8 cellular contexts compared by ENCODE assay signal in the genomic region with DNA sequence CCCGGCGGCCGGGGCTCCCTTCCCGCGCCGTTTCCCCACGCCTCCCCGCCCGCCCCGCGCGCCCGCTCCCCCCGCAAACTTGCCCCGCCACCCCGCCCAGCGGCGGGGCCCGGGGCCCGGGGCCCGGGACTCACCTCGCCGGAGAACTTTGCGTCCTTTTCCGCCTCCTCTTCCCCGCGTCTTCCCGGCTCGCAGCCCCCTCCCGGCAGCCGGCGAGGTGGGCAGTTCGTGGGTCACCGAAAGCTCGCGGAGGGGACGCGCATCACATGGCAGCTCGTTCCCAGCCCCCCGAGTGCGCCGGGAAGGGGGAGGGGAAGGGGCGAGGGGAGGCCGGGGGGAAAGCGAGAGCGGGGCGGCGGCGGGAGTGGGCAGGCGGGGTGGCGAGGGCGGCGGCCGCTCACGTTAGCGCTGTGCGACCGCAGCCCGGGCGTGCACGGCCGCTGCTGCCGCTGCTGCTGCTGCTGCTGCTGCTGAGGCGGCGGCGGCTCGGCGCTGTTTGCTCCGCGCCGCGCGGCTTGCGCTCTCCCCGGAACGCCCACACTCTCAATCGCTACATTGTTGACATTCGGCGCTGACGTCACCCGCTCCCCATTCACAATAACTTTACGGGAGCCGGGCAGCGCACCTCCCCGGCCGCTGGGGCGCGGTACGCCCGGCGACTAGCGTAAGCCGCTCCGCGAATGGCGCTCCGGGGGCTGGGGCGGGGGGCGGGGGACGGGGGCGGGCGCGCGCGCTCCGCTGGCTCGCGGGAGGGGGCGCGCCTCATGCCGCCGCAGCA. TPM values are rescaled to one million over a fixed set of nuclear protein-coding genes. Genes with fewer than 3 reads are reported as not detected.
DNase-seq lines count a peak whose midpoint lies in the region; TF ChIP-seq lines count a peak whose summit lies in the region.

A gene (minus strand): TSS at position 498 of the 778 bp plus-strand sequence. CDS start 287,999 bp downstream, outside the sequence.

- TF ChIP-seq CTCF in HFFc6 (IDR thresholded peaks at IDR 0.05) = peak; percentile 17; the same call in 1 of the 2 replicates
- peak; percentile 49 for TF ChIP-seq CTCF in left ventricle myocardium inferior (IDR thresholded peaks at IDR 0.05; ENCODE audit: borderline replicate concordance)
- TF ChIP-seq CTCF in type B pancreatic cell (conservative IDR thresholded peaks at IDR 0.05) = peak; percentile 53

- peak within 1 kb of the TSS; percentile 82 for H3K4me3 ChIP-seq in adipocyte (ENCODE audit: low read length)
- H3K4me3 ChIP-seq in left ventricle myocardium inferior = peak within 1 kb of the TSS; percentile 90

- H3K4me1 Mint-ChIP-seq in HFFc6 (ENCODE audit: low read depth) = no peaks in the 10 kb centered on the region
- H3K4me1 Mint-ChIP-seq in type B pancreatic cell (ENCODE audit: unreplicated experiment) = peaks cover 33% of the 10 kb centered on the region

- H3K36me3 ChIP-seq in ES-I3 (ENCODE audit: insufficient read depth, low read length) = no peaks in the 10 kb centered on the region
- H3K36me3 ChIP-seq in adipocyte (ENCODE audit: control insufficient read depth, insufficient read depth, low read length, severe bottlenecking) = no peaks in the 10 kb centered on the region
- H3K36me3 ChIP-seq in left ventricle myocardium inferior = no peaks in the 10 kb centered on the region

- DNase-seq in HFFc6 (peak; percentile 54), NCI-H1048 (lab: John Stamatoyannopoulos, UW) (peak; percentile 77), T follicular helper cell (ENCODE audit: low read depth) (peak; percentile 93), adipocyte (ENCODE audit: low read depth) (peak; percentile 85), left ventricle myocardium inferior (peak; percentile 89), posterior cingulate gyrus (peak; percentile 87 to 98 (median 91)), type B pancreatic cell (ENCODE audit: extremely low spot score, unreplicated experiment) (peak; percentile 91)

- H3K27me3 ChIP-seq in adipocyte (replicated peaks; ENCODE audit: control insufficient read depth, insufficient read depth, low read length) (no peaks in the 10 kb centered on the region), left ventricle myocardium inferior (ENCODE audit: low read depth) (no peaks in the 10 kb centered on the region)

- H3K27me3 Mint-ChIP-seq in HFFc6 (ENCODE audit: insufficient read depth) (peaks cover 45% of the 10 kb centered on the region), type B pancreatic cell (peaks cover 34% of the 10 kb centered on the region)

- no peaks in the 10 kb centered on the region for H3K36me3 Mint-ChIP-seq in HFFc6 (ENCODE audit: low read depth)
- H3K36me3 Mint-ChIP-seq in type B pancreatic cell = no peaks in the 10 kb centered on the region

- peaks cover 12% of the 10 kb centered on the region; the same call in 1 of the 2 replicates for H3K4me1 ChIP-seq in ES-I3 (ENCODE audit: insufficient read depth, low read length)
- peaks cover 10% of the 10 kb centered on the region for H3K4me1 ChIP-seq in adipocyte (ENCODE audit: control insufficient read depth, insufficient read depth, low read length)
- H3K4me1 ChIP-seq in left ventricle myocardium inferior = peaks cover 39% of the 10 kb centered on the region

- H3K27ac Mint-ChIP-seq in HFFc6 (no peak within 1 kb of the TSS), type B pancreatic cell (peak within 1 kb of the TSS; percentile 74)

- H3K9me3 ChIP-seq in ES-I3 (ENCODE audit: control insufficient read depth, insufficient read depth, low read length) = no peaks in the 10 kb centered on the region
- H3K9me3 ChIP-seq in adipocyte (ENCODE audit: control insufficient read depth, low read length) = no peaks in the 10 kb centered on the region
- H3K9me3 ChIP-seq in left ventricle myocardium inferior (replicated peaks) = no peaks in the 10 kb centered on the region

- intact Hi-C loops in left ventricle myocardium inferior (cut with micrococcal nuclease) = loop anchor here (10.0 kb wide), 2 partner anchors 82 to 322 kb away; no protein-coding TSS in a partner anchor
- intact Hi-C loops in posterior cingulate gyrus (cut with DNase I) = loop anchor here (2.0 to 5.0 kb wide), 6 partner anchors 78 to 309 kb away; no protein-coding TSS in a partner anchor

- H3K4me3 Mint-ChIP-seq in HFFc6 (peak within 1 kb of the TSS; percentile 76), type B pancreatic cell (peak within 1 kb of the TSS; percentile 93)

- peak within 1 kb of the TSS; percentile 80 for H3K9ac ChIP-seq in ES-I3 (ENCODE audit: low read depth, low read length)
- peak within 1 kb of the TSS; percentile 68 for H3K9ac ChIP-seq in adipocyte (ENCODE audit: low read length)

- H3K27ac ChIP-seq in left ventricle myocardium inferior (replicated peaks) = peak within 1 kb of the TSS; percentile 88

- H3K9me3 Mint-ChIP-seq in HFFc6 (no peaks in the 10 kb centered on the region), type B pancreatic cell (no peaks in the 10 kb centered on the region)

RNA-seq across cellular contexts. Expression of the gene that starts here (rescaled TPM):
- total RNA-seq in HFFc6 (2021; fragmentation: NEBNext Ultra II Directional; extraction: Animal tissue kit (Norgen Biotek cat#: 25700)) = not detected
- total RNA-seq in left ventricle myocardium inferior (1.5 TPM), type B pancreatic cell (ENCODE audit: low replicate concordance) (8.5 and 33.5 TPM in 2 replicates)

Comparison
In these comparisons a context has a peak if more than half of its experiments do, and no peak if none do; other contexts are left out.
1. Peak in every context shown above with its lines: DNase-seq, H3K4me3 ChIP-seq and H3K27ac ChIP-seq.
2. Peak in DNase-seq in HFFc6; RNA of the gene not detected or under 1 TPM.